1 cellular context compared by ENCODE assay signal in the genomic region with DNA sequence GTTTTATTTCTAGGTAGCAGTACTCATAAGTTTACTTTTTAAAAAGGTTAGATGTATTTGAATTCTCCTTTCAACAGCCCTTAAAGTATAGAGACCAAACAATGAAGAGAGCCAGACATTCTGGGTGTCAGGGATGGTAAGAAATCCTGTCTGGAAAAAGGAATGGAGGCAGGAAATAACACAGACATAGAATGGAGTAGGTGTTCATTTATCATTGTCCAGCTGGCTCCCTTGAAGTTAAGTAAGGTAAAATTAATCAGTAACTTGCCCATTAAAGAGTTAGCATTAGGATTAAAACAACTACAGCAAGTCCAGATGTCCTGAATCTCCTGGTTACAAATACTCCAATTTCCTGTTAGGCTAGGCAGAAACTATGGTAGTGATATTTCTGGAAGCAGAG.
TF ChIP-seq lines count a peak whose summit lies in the region.

No MANE protein-coding gene starts in this region.

TF ChIP-seq in SK-N-SH, 30 proteins besides CTCF, POLR2A, EP300 and RAD21:
- TF ChIP-seq, protein P1, sequence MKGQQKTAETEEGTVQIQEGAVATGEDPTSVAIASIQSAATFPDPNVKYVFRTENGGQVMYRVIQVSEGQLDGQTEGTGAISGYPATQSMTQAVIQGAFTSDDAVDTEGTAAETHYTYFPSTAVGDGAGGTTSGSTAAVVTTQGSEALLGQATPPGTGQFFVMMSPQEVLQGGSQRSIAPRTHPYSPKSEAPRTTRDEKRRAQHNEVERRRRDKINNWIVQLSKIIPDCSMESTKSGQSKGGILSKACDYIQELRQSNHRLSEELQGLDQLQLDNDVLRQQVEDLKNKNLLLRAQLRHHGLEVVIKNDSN (IDR thresholded peaks at IDR 0.05; ENCODE audit: borderline replicate concordance, low read depth): no peak
